In the genomic region with DNA sequence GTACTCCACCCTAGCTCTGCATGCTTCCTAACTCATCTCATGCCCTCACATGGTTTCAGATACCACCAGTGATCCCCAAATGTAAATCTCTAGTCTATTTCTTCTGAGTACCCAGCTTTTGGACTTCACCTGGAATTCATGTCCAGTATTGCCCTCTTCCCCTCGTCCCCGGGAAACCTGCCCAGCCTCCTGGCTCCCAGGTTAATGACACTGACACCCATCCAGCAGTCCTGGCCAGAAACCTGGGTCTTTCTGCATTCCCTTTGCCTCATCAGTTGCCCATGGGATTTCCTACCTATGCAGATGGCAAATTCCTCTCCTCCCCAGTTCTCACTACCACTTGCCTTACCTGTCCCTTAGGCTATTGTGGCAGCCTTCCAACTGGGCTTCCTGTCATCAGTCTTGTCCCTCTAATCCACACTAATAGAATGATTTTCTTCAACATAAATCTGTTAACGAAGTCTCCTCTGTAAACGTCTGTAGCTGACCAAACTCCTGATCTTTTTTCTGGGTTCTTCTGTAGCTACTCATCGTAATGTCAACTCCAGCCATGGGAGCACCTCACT, we compare ENCODE assay signal across 25 cellular contexts. TPM values are rescaled to one million over a fixed set of nuclear protein-coding genes. Genes with fewer than 3 reads are reported as not detected.
"Had no signal": no experiment of that assay in that cellular context is flagged by ENCODE, and none has a peak within 500 bp of the region (broad histone marks: within the 10 kb centered on the region; RNA-seq: fewer than 3 reads in every experiment).

No MANE protein-coding gene starts in this region.

- DNase-seq: activated CD4-positive, alpha-beta memory T cell treated with anti-CD3 and anti-CD28 coated beads, Interleukin-2, amount 10 ng/mL, durations not matched to agents 7 days and 5 days; activated CD4-positive, alpha-beta T cell treated with anti-CD3 and anti-CD28 coated beads, Interleukin-2, amount 50 U/mL, for 1 hour; activated CD4-positive, CD25-positive, alpha-beta regulatory T cell; activated gamma-delta T cell; activated naive CD4-positive, alpha-beta T cell treated with anti-CD3 and anti-CD28 coated beads for 36 hours; activated T-cell treated with anti-CD3 and anti-CD28 coated beads for 4 hours; activated T-cell treated with anti-CD3 and anti-CD28 coated beads, Interleukin-2, amount 50 U/mL, for 48 hours; amygdala; brain microvascular endothelial cell; caudate nucleus; NCI-H1105 treated with DMSO at 0.1 percent for 48 hours; NCI-H1436 treated with DMSO at 0.1 percent for 48 hours; NCI-H187; NCI-H2081 treated with DMSO at 0.1 percent for 48 hours; NCI-H446; NCI-H524; NCI-H748 treated with DMSO at 0.1 percent for 48 hours; SIG-M5; T-helper 17 cell; T1000 had no signal

- H3K36me3 ChIP-seq: brain microvascular endothelial cell had no signal

- ATAC-seq: activated T-helper 17 cell treated with anti-CD3 and anti-CD28 coated beads, Interleukin-2, amount 50 U/mL, for 72 hours; T-helper 17 cell had no signal

- H3K9ac ChIP-seq: KMS-11 had no signal

- H3K4me2 ChIP-seq: KMS-11, PC-9 had no signal

- H2AFZ ChIP-seq: PC-9 had no signal

- H3K4me3 ChIP-seq: PC-9 had no signal

- H3K27ac ChIP-seq: brain microvascular endothelial cell, KMS-11, PC-9, VCaP had no signal

- H3K27me3 ChIP-seq: brain microvascular endothelial cell had no signal

RNA-seq across cellular contexts. Expression of a gene that starts 15.3 kb away (rescaled TPM):
- total RNA-seq: activated CD8-positive, alpha-beta memory T cell treated with anti-CD3 and anti-CD28 coated beads for 36 hours; activated naive CD4-positive, alpha-beta T cell treated with anti-CD3 and anti-CD28 coated beads for 36 hours had no signal
